9 cellular contexts compared by ENCODE assay signal in genomic region chr12:113152196-113152834, GRCh38. TPM values are rescaled to one million over a fixed set of nuclear protein-coding genes. Genes with fewer than 3 reads are reported as not detected.
DNase-seq lines count a peak whose midpoint lies in the region; FAIRE-seq and TF ChIP-seq lines count a peak whose summit lies in the region.
"Had no signal": no experiment of that assay in that cellular context is flagged by ENCODE, and none has a peak within 500 bp of the region (broad histone marks: within the 10 kb centered on the region; RNA-seq: fewer than 3 reads in every experiment).

No MANE protein-coding gene starts in this region.

- H3K9ac ChIP-seq in MM.1S (ENCODE audit: low read length): no peak overlapping the region
- peak overlapping the region in 1 of 2 donors; percentile 6 for H3K9ac ChIP-seq in duodenal mucosa (ENCODE audit: low read depth in 1 of 2, low read length in 2 of 2)
- no peak overlapping the region for H3K9ac ChIP-seq in neuronal stem cell (ENCODE audit: low read depth, low read length, poor library complexity)
- H3K9ac ChIP-seq: KMS-11 had no signal

- no peak overlapping the region for H2BK12ac ChIP-seq in neuronal stem cell (ENCODE audit: low read length)

- peak overlapping the region; percentile 73 for H3K18ac ChIP-seq in neuronal stem cell (ENCODE audit: low read length)

- H2BK15ac ChIP-seq in neuronal stem cell (ENCODE audit: low read length): peak overlapping the region; percentile 1

- peaks cover 11% of the 10 kb centered on the region for H3K36me3 ChIP-seq in DOHH2 (ENCODE audit: control insufficient read depth, low read length)
- H3K36me3 ChIP-seq in MM.1S (replicated peaks; ENCODE audit: insufficient read depth, low read length): no peaks in the 10 kb centered on the region
- no peaks in the 10 kb centered on the region for H3K36me3 ChIP-seq in duodenal mucosa (ENCODE audit: control insufficient read depth in 1 of 2, insufficient read depth in 2 of 2, low read length in 2 of 2)
- H3K36me3 ChIP-seq in neuronal stem cell (replicated peaks in 1 of 2; ENCODE audit: control insufficient read depth in 2 of 2, insufficient read depth in 2 of 2, low read length in 2 of 2): peaks cover 0 to 3% of the 10 kb centered on the region in 2 donors

- no peak overlapping the region for H3K4ac ChIP-seq in neuronal stem cell (ENCODE audit: low read length)

- H3K79me2 ChIP-seq in DOHH2 (ENCODE audit: control insufficient read depth, low read length): no peaks in the 10 kb centered on the region
- no peaks in the 10 kb centered on the region for H3K79me2 ChIP-seq in MM.1S (ENCODE audit: low read length)

- no peak overlapping the region for H3K23ac ChIP-seq in neuronal stem cell (ENCODE audit: low read depth, low read length, poor library complexity)

- H2BK120ac ChIP-seq in neuronal stem cell (ENCODE audit: low read depth, low read length): no peak overlapping the region

- H3K4me1 ChIP-seq in DOHH2 (ENCODE audit: control insufficient read depth, low read length): peaks cover 49% of the 10 kb centered on the region
- no peaks in the 10 kb centered on the region for H3K4me1 ChIP-seq in MM.1S (ENCODE audit: low read length)
- peaks cover 8 to 25% of the 10 kb centered on the region in 2 donors for H3K4me1 ChIP-seq in duodenal mucosa (ENCODE audit: control insufficient read depth in 1 of 2, insufficient read depth in 2 of 2, low read length in 2 of 2)
- peaks cover 18 to 22% of the 10 kb centered on the region in 2 donors for H3K4me1 ChIP-seq in neuronal stem cell (ENCODE audit: control insufficient read depth in 2 of 2, insufficient read depth in 1 of 2, low read depth in 1 of 2, low read length in 2 of 2)

- H3K4me3 ChIP-seq in DOHH2 (ENCODE audit: low read length): peak overlapping the region; percentile 67
- H3K4me3 ChIP-seq in MM.1S (ENCODE audit: low read length): peak overlapping the region; percentile 43; the same call in 1 of the 2 replicates
- peak overlapping the region; percentile 38 to 62 for H3K4me3 ChIP-seq in duodenal mucosa (ENCODE audit: low read depth in 1 of 2, low read length in 2 of 2)
- peak overlapping the region in 1 of 2 donors; percentile 39 for H3K4me3 ChIP-seq in neuronal stem cell (ENCODE audit: low read length in 2 of 2)

- peaks cover 2% of the 10 kb centered on the region for H3K79me1 ChIP-seq in neuronal stem cell (ENCODE audit: low read depth, low read length)

- H3F3A ChIP-seq in DOHH2 (ENCODE audit: control insufficient read depth, insufficient read depth) (peaks cover 19% of the 10 kb centered on the region), MM.1S (ENCODE audit: insufficient read depth, low read length) (no peaks in the 10 kb centered on the region)

- no peaks in the 10 kb centered on the region for H4K20me1 ChIP-seq in DOHH2 (ENCODE audit: control insufficient read depth, insufficient read depth, low read depth, low read length)
- H4K20me1 ChIP-seq in MM.1S (ENCODE audit: insufficient read depth, low read length): no peaks in the 10 kb centered on the region

- H3K9me2 ChIP-seq in DOHH2 (replicated peaks; ENCODE audit: control insufficient read depth, low read length) (no peaks in the 10 kb centered on the region), MM.1S (replicated peaks; ENCODE audit: insufficient read depth, low read length) (no peaks in the 10 kb centered on the region)

- no peak overlapping the region for H4K8ac ChIP-seq in neuronal stem cell (ENCODE audit: low read depth, low read length)

- H4K91ac ChIP-seq in neuronal stem cell (ENCODE audit: low read depth, low read length, poor library complexity): no peak overlapping the region

- H3K4me2 ChIP-seq in DOHH2 (ENCODE audit: low read length): peak overlapping the region; percentile 71
- H3K4me2 ChIP-seq in MM.1S (ENCODE audit: low read depth, low read length): peak overlapping the region; percentile 74
- peak overlapping the region; percentile 100 for H3K4me2 ChIP-seq in neuronal stem cell (ENCODE audit: insufficient read depth, low read length, poor library complexity, severe bottlenecking)

- DNase-seq in MM.1S (no peak), neuronal stem cell (ENCODE audit: low spot score) (no peak), NCI-H1092 (lab: John Stamatoyannopoulos, UW) (no peak), dermis blood vessel endothelial cell (no peak), NCI-H69 (lab: John Stamatoyannopoulos, UW) (no peak), D721Med (ENCODE audit: insufficient read length, low spot score) (no peak)

- FAIRE-seq in D721Med (lab: Jason Lieb, UNC): no peak

- H3K9me3 ChIP-seq in DOHH2 (ENCODE audit: control insufficient read depth, insufficient read depth, low read length): no peaks in the 10 kb centered on the region
- H3K9me3 ChIP-seq in MM.1S (replicated peaks; ENCODE audit: insufficient read depth, low read length): no peaks in the 10 kb centered on the region
- H3K9me3 ChIP-seq in duodenal mucosa (ENCODE audit: control insufficient read depth in 1 of 2, low read length in 2 of 2): no peaks in the 10 kb centered on the region
- H3K9me3 ChIP-seq in neuronal stem cell (replicated peaks in 1 of 2; ENCODE audit: control insufficient read depth in 2 of 2, insufficient read depth in 1 of 2, low read depth in 1 of 2, low read length in 2 of 2): no peaks in the 10 kb centered on the region

- H3K27ac ChIP-seq in DOHH2 (ENCODE audit: low read depth, low read length): peak overlapping the region; percentile 45; the same call in 1 of the 2 replicates
- no peak overlapping the region for H3K27ac ChIP-seq in MM.1S (ENCODE audit: low read length)
- H3K27ac ChIP-seq in duodenal mucosa (ENCODE audit: low read depth, low read length): no peak overlapping the region
- H3K27ac ChIP-seq in neuronal stem cell (replicated peaks; ENCODE audit: low read length): no peak overlapping the region
- H3K27ac ChIP-seq: KMS-11 had no signal

- peaks cover 3% of the 10 kb centered on the region; the same call in 1 of the 2 replicates for H3K27me3 ChIP-seq in DOHH2 (ENCODE audit: control insufficient read depth, low read length)
- no peaks in the 10 kb centered on the region; the same call in 1 of the 2 replicates for H3K27me3 ChIP-seq in MM.1S (replicated peaks; ENCODE audit: insufficient read depth, low read length)
- peaks cover 14 to 24% of the 10 kb centered on the region in 2 donors for H3K27me3 ChIP-seq in duodenal mucosa (ENCODE audit: control insufficient read depth in 1 of 2, insufficient read depth in 2 of 2, low read length in 2 of 2)
- H3K27me3 ChIP-seq in neuronal stem cell (ENCODE audit: control insufficient read depth in 3 of 3, insufficient read depth in 3 of 3, low read depth in 1 of 3, low read length in 3 of 3): peaks cover 5 to 52% (median 27%) of the 10 kb centered on the region in 3 experiments

- peak overlapping the region; percentile 0 for H2BK5ac ChIP-seq in neuronal stem cell (ENCODE audit: low read length)

- no peak overlapping the region for H3K14ac ChIP-seq in neuronal stem cell (ENCODE audit: low read length)

- no CpG with 5 or more reads among the region's 9 CpGs for WGBS in neuronal stem cell (ENCODE audit: extremely low coverage in 2 of 2, insufficient read length in 2 of 2, insufficient replicate concordance in 1 of 2), 2 donors

- no peak overlapping the region for H2AFZ ChIP-seq in MM.1S (ENCODE audit: low read length)
- H2AFZ ChIP-seq in neuronal stem cell (ENCODE audit: low read length): peak overlapping the region; percentile 99

- H2AK5ac ChIP-seq in neuronal stem cell (ENCODE audit: low read depth, low read length): no peak overlapping the region

- TF ChIP-seq CTCF in DOHH2 (IDR thresholded peaks at IDR 0.05; ENCODE audit: low read depth, low read length, poor library complexity, severe bottlenecking) (no peak), MM.1S (IDR thresholded peaks at IDR 0.05; ENCODE audit: low read length) (no peak), D721Med (IDR thresholded peaks at IDR 0.05; ENCODE audit: insufficient read depth, missing control alignments) (no peak)

RNA-seq across cellular contexts. Expression of gene CFAP73, which starts 2.8 kb away (rescaled TPM):
- 0.22 TPM for polyA plus RNA-seq in neuronal stem cell (2013, experiment 1 of 2)
- 0.19 TPM for polyA plus RNA-seq in neuronal stem cell (2013, experiment 2 of 2)
- not detected in 2 replicates for total RNA-seq in dermis blood vessel endothelial cell

RNA-seq across cellular contexts. Expression of gene RASAL1, which starts 16.8 kb away (rescaled TPM):
- 0.26 TPM for polyA plus RNA-seq in neuronal stem cell (2013, experiment 1 of 2)
- polyA plus RNA-seq in neuronal stem cell (2013, experiment 2 of 2): 0.19 TPM
- under 0.01 and 0.05 TPM in 2 replicates for total RNA-seq in dermis blood vessel endothelial cell

RNA-seq across cellular contexts. Expression of gene DDX54, which starts 33.0 kb away (rescaled TPM):
- 60.8 TPM for polyA plus RNA-seq in neuronal stem cell (2013, experiment 1 of 2)
- 59.6 TPM for polyA plus RNA-seq in neuronal stem cell (2013, experiment 2 of 2)
- 44.7 and 49.0 TPM in 2 replicates for total RNA-seq in dermis blood vessel endothelial cell

RNA-seq across cellular contexts. Expression of gene RITA1, which starts 33.2 kb away (rescaled TPM):
- polyA plus RNA-seq in neuronal stem cell (2013, experiment 1 of 2): 14.5 TPM
- polyA plus RNA-seq in neuronal stem cell (2013, experiment 2 of 2): 14.3 TPM
- 25.0 and 28.3 TPM in 2 replicates for total RNA-seq in dermis blood vessel endothelial cell
